8 cellular contexts compared by ENCODE assay signal in the genomic region with DNA sequence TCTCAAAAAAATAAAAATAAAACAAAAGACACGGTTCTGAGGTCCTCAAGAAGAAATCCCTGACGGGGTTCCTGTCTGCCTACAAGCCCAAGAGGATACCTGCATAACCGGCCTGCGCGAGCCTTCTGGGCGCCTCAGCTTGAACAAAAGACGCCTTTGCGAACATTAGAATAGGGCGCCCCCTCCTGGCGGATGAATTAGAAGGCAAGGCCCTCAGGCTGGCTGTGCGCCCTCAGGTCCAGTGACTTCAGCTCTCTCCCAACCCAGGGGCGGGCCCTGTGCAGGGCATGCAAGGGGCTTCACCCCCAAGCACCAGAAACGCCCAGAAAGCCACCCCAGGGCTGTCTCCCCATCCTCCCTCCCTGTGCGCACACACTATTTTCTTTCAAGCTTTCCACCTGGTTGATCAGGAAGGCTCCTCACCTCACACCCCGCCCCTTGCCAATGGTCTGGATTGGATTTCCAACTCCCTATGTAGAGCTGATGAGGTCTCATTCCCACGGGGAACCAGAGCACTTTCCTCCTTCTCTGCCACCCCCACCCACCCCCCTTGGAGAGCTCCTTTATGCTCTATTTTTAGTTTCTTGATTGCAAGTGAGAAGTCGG.
A peak's percentile ranks its signal among the peaks of the same experiment; 100 is the strongest.
DNase-seq lines count a peak whose midpoint lies in the region; ATAC-seq and TF ChIP-seq lines count a peak whose summit lies in the region.

No MANE protein-coding gene starts in this region.

- H3K9me3 Mint-ChIP-seq in activated CD8-positive, alpha-beta T cell treated with anti-CD3 and anti-CD28 coated beads for 36 hours = no peaks in the 10 kb centered on the region

- H3K4me1 Mint-ChIP-seq in activated CD8-positive, alpha-beta T cell treated with anti-CD3 and anti-CD28 coated beads for 36 hours (ENCODE audit: low read depth) = no peaks in the 10 kb centered on the region

- ATAC-seq in activated CD8-positive, alpha-beta T cell treated with anti-CD3 and anti-CD28 coated beads for 36 hours = peak; percentile 56
- ATAC-seq in psoas muscle = peak in 2 of 4 donors; percentile 41 to 55
- ATAC-seq in HG02981 (IDR thresholded peaks at IDR 0.05; ENCODE audit: unreplicated experiment) = no peak
- no peak for ATAC-seq in HG03432 (IDR thresholded peaks at IDR 0.05; ENCODE audit: unreplicated experiment)

- no peaks in the 10 kb centered on the region for H3K9me3 ChIP-seq in psoas muscle

- H3K27ac ChIP-seq in psoas muscle = no peak overlapping the region

- H3K36me3 Mint-ChIP-seq in activated CD8-positive, alpha-beta T cell treated with anti-CD3 and anti-CD28 coated beads for 36 hours (ENCODE audit: low read depth) = no peaks in the 10 kb centered on the region

- intact Hi-C loops in activated CD8-positive, alpha-beta T cell treated with anti-CD3 and anti-CD28 coated beads for 36 hours (cut with micrococcal nuclease) = no loop called here
- intact Hi-C loops in head of caudate nucleus (cut with DNase I) (no loop called here), psoas muscle (cut with DNase I) (no loop called here)

- POLR2A ChIA-PET in activated CD8-positive, alpha-beta T cell treated with anti-CD3 and anti-CD28 coated beads for 36 hours (lab: Charles Lee) = no interaction called here

- peaks cover 28% of the 10 kb centered on the region for H3K27me3 Mint-ChIP-seq in activated CD8-positive, alpha-beta T cell treated with anti-CD3 and anti-CD28 coated beads for 36 hours

- DNase-seq in AG09319 (ENCODE audit: extremely low read depth, low read depth) (peak; percentile 3), GM19238 (ENCODE audit: insufficient read length, low spot score) (peak; percentile 48), NCI-H460 (ENCODE audit: extremely low read depth, low read depth) (peak; percentile 51), head of caudate nucleus (peak; percentile 14 to 82 (median 60)), psoas muscle (peak; percentile 52 to 77)
- peak; percentile 83 for DNase-seq in activated CD8-positive, alpha-beta T cell treated with anti-CD3 and anti-CD28 coated beads for 36 hours

- H3K27me3 ChIP-seq in psoas muscle (ENCODE audit: insufficient read depth in 3 of 3, low read length in 2 of 3) = peaks cover 0 to 30% (median 3%) of the 10 kb centered on the region in 3 donors

- no peaks in the 10 kb centered on the region for H3K4me1 ChIP-seq in psoas muscle

- no peaks in the 10 kb centered on the region for H3K36me3 ChIP-seq in psoas muscle (ENCODE audit: insufficient read depth in 1 of 2, low read depth in 1 of 2)

- 36 to 44% (median 44%) methylated on average over 17 of the region's 17 CpGs for WGBS in psoas muscle, 3 donors

- no peak overlapping the region for H3K4me3 Mint-ChIP-seq in activated CD8-positive, alpha-beta T cell treated with anti-CD3 and anti-CD28 coated beads for 36 hours

- CTCF ChIA-PET in activated CD8-positive, alpha-beta T cell treated with anti-CD3 and anti-CD28 coated beads for 36 hours (lab: Charles Lee) = interaction anchor here (0.7 to 1.9 kb wide), 14 partner anchors 8 to 1564 kb away, joined by 3 to 7 read pairs (median 4); no protein-coding TSS in a partner anchor

- TF ChIP-seq CTCF in AG09319 (IDR thresholded peaks at IDR 0.05; ENCODE audit: low read depth, low read length) (peak; percentile 45), psoas muscle (IDR thresholded peaks at IDR 0.05) (peak; percentile 28)
- peak; percentile 61 for TF ChIP-seq CTCF in activated CD8-positive, alpha-beta T cell treated with anti-CD3 and anti-CD28 coated beads for 36 hours (IDR thresholded peaks at IDR 0.05)

- H3K27ac Mint-ChIP-seq in activated CD8-positive, alpha-beta T cell treated with anti-CD3 and anti-CD28 coated beads for 36 hours = no peak overlapping the region

- no peak overlapping the region for H3K4me3 ChIP-seq in psoas muscle

Comparison
In these comparisons a context has a peak if more than half of its experiments do, and no peak if none do; other contexts are left out.
1. DNase-seq: peak in every context shown above with its lines; median percentile 83 in activated CD8-positive, alpha-beta T cell treated with anti-CD3 and anti-CD28 coated beads for 36 hours; 64 in psoas muscle; 60 in head of caudate nucleus; 51 in NCI-H460; 48 in GM19238; 3 in AG09319.